In the genomic region with DNA sequence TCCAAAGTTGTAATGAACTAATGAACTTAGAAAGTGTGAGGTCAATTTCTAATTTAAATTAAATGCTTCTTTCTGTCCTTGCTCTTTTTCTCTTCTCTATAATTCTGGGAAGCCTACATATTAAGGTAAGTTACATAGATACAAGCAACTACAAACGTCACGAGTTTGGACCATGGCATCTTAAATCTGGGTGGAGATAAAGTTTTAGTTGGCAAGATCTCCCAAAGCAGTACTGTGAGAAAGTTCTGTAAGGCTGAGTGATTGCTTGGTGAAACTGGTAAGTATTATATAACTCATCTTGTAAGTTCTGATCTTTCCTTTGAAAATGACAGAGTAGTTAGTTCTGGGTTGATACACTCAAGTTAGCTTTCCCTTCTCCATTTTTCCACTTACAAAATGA, we compare ENCODE assay signal across 25 cellular contexts.
"Had no signal": no experiment of that assay in that cellular context is flagged by ENCODE, and none has a peak within 500 bp of the region (broad histone marks: within the 10 kb centered on the region; RNA-seq: fewer than 3 reads in every experiment).

No MANE protein-coding gene starts in this region.

- H3K9me3 ChIP-seq: colonic mucosa, heart right ventricle, left lung, neutrophil, right lobe of liver, upper lobe of left lung had no signal

- FAIRE-seq: small intestine, TTC549 had no signal

- H3K4me3 Mint-ChIP-seq: activated naive CD4-positive, alpha-beta T cell treated with anti-CD3 and anti-CD28 coated beads, Interleukin-2, amount 50 U/mL, for 24 hours; brain; endodermal cell; mesothelial cell of epicardium; naive thymus-derived CD8-positive, alpha-beta T cell; stimulated activated effector memory CD8-positive, alpha-beta T cell treated with anti-CD3 and anti-CD28 coated beads, Interleukin-12 subunit alpha, Interleukin-12 subunit beta, amount 100 ng/mL, for 72 hours; stimulated activated naive CD8-positive, alpha-beta T cell treated with anti-CD3 and anti-CD28 coated beads, Interleukin-15, amount 100 ng/mL, for 72 hours; T-cell; T-helper 2 cell treated with Interferon-gamma antibody and Interleukin-4, amounts not matched to agents 5 μg/mL and 100 μg/mL, for 36 hours had no signal

- H3K4me1 ChIP-seq: colonic mucosa, parathyroid adenoma had no signal

- H3K36me3 Mint-ChIP-seq: activated naive CD4-positive, alpha-beta T cell treated with anti-CD3 and anti-CD28 coated beads, Interleukin-2, amount 50 U/mL, for 24 hours; naive thymus-derived CD8-positive, alpha-beta T cell; stimulated activated effector memory CD8-positive, alpha-beta T cell treated with anti-CD3 and anti-CD28 coated beads, Interleukin-12 subunit alpha, Interleukin-12 subunit beta, amount 100 ng/mL, for 72 hours; T-cell had no signal

- H3K36me3 ChIP-seq: colonic mucosa had no signal

- H3K4me3 ChIP-seq: colonic mucosa, heart right ventricle, left lung, right lobe of liver, upper lobe of left lung had no signal

- H3K9ac ChIP-seq: parathyroid adenoma had no signal

- ATAC-seq: left lung; naive thymus-derived CD8-positive, alpha-beta T cell; right lobe of liver; stimulated activated effector memory CD8-positive, alpha-beta T cell treated with anti-CD3 and anti-CD28 coated beads, Interleukin-12 subunit alpha, Interleukin-12 subunit beta, amount 100 ng/mL, for 72 hours; stimulated activated naive CD8-positive, alpha-beta T cell treated with anti-CD3 and anti-CD28 coated beads, Interleukin-15, amount 100 ng/mL, for 72 hours; T-cell had no signal

- DNase-seq: activated CD4-positive, alpha-beta T cell treated with anti-CD3 and anti-CD28 coated beads for 1 hour; activated CD4-positive, alpha-beta T cell treated with anti-CD3 and anti-CD28 coated beads, Interleukin-2, amount 50 U/mL, for 1 hour; activated gamma-delta T cell treated with Interleukin-2 at 50 U/mL for 16 hours; activated T-cell treated with anti-CD3 and anti-CD28 coated beads, Interleukin-2, amount 50 U/mL, for 1 hour; central memory CD4-positive, alpha-beta T cell; colonic mucosa; endodermal cell; foreskin fibroblast; heart right ventricle; left lung; naive thymus-derived CD8-positive, alpha-beta T cell; right lobe of liver; small intestine; stimulated activated CD4-positive, alpha-beta T cell treated with anti-CD3 and anti-CD28 coated beads, Interleukin-2, amount 100 ng/mL, for 24 hours; stimulated activated naive CD8-positive, alpha-beta T cell treated with anti-CD3 and anti-CD28 coated beads, Interleukin-15, amount 100 ng/mL, for 72 hours; T-cell; upper lobe of left lung had no signal

- H3K27me3 Mint-ChIP-seq: activated naive CD4-positive, alpha-beta T cell treated with anti-CD3 and anti-CD28 coated beads, Interleukin-2, amount 50 U/mL, for 24 hours; brain; stimulated activated naive CD8-positive, alpha-beta T cell treated with anti-CD3 and anti-CD28 coated beads, Interleukin-15, amount 100 ng/mL, for 72 hours had no signal

- H3K27ac Mint-ChIP-seq: activated naive CD4-positive, alpha-beta T cell treated with anti-CD3 and anti-CD28 coated beads, Interleukin-2, amount 50 U/mL, for 24 hours; brain; mesothelial cell of epicardium; naive thymus-derived CD8-positive, alpha-beta T cell; stimulated activated effector memory CD8-positive, alpha-beta T cell treated with anti-CD3 and anti-CD28 coated beads, Interleukin-12 subunit alpha, Interleukin-12 subunit beta, amount 100 ng/mL, for 72 hours; stimulated activated naive CD8-positive, alpha-beta T cell treated with anti-CD3 and anti-CD28 coated beads, Interleukin-15, amount 100 ng/mL, for 72 hours; T-cell; T-helper 2 cell treated with Interferon-gamma antibody and Interleukin-4, amounts not matched to agents 5 μg/mL and 100 μg/mL, for 36 hours had no signal

- H3K4me1 Mint-ChIP-seq: activated naive CD4-positive, alpha-beta T cell treated with anti-CD3 and anti-CD28 coated beads, Interleukin-2, amount 50 U/mL, for 24 hours; naive thymus-derived CD8-positive, alpha-beta T cell; stimulated activated effector memory CD8-positive, alpha-beta T cell treated with anti-CD3 and anti-CD28 coated beads, Interleukin-12 subunit alpha, Interleukin-12 subunit beta, amount 100 ng/mL, for 72 hours; stimulated activated naive CD8-positive, alpha-beta T cell treated with anti-CD3 and anti-CD28 coated beads, Interleukin-15, amount 100 ng/mL, for 72 hours; T-cell had no signal

- H3K9me3 Mint-ChIP-seq: activated naive CD4-positive, alpha-beta T cell treated with anti-CD3 and anti-CD28 coated beads, Interleukin-2, amount 50 U/mL, for 24 hours; brain; endodermal cell; mesothelial cell of epicardium; naive thymus-derived CD8-positive, alpha-beta T cell; stimulated activated effector memory CD8-positive, alpha-beta T cell treated with anti-CD3 and anti-CD28 coated beads, Interleukin-12 subunit alpha, Interleukin-12 subunit beta, amount 100 ng/mL, for 72 hours; stimulated activated naive CD8-positive, alpha-beta T cell treated with anti-CD3 and anti-CD28 coated beads, Interleukin-15, amount 100 ng/mL, for 72 hours; T-cell; T-helper 2 cell treated with Interferon-gamma antibody and Interleukin-4, amounts not matched to agents 5 μg/mL and 100 μg/mL, for 36 hours had no signal

- H3K27ac ChIP-seq: colonic mucosa, neutrophil, parathyroid adenoma had no signal

- H3K27me3 ChIP-seq: colonic mucosa, heart right ventricle, left lung, neutrophil, right lobe of liver, upper lobe of left lung had no signal
